Comparison of ENCODE assay signal across 7 cellular contexts in genomic region chr5:11182441-11183080, GRCh38.
A peak's percentile ranks its signal among the peaks of the same experiment; 100 is the strongest.
DNase-seq lines count a peak whose midpoint lies in the region; ATAC-seq and TF ChIP-seq lines count a peak whose summit lies in the region.

No MANE protein-coding gene starts in this region.

- H2AFZ ChIP-seq in PC-3 (ENCODE audit: low read length): no peak overlapping the region

- WGBS in testis, 2 donors: 45 to 50% methylated on average over 3 of the region's 3 CpGs

- H3K27me3 ChIP-seq in PC-3 (ENCODE audit: low read length) (no peaks in the 10 kb centered on the region), testis (no peaks in the 10 kb centered on the region)

- H3K36me3 ChIP-seq in PC-3 (ENCODE audit: low read depth, low read length): no peaks in the 10 kb centered on the region
- H3K36me3 ChIP-seq in testis (ENCODE audit: low read depth, missing control alignments): no peaks in the 10 kb centered on the region

- TF ChIP-seq CTCF in GM12872 (IDR thresholded peaks at IDR 0.05; ENCODE audit: insufficient read depth, low read depth, low read length): peak; percentile 46; the same call in 2 of the 3 replicates
- peak; percentile 97 for TF ChIP-seq CTCF in PC-3 (conservative IDR thresholded peaks at IDR 0.05; ENCODE audit: low read depth, low read length)
- TF ChIP-seq CTCF in fibroblast of pulmonary artery (IDR thresholded peaks at IDR 0.05; ENCODE audit: low read length, missing control alignments): peak; percentile 39
- TF ChIP-seq CTCF in testis (IDR thresholded peaks at IDR 0.05): peak in 1 of 3 experiments; percentile 38

- H3K79me2 ChIP-seq in PC-3 (ENCODE audit: low read length): no peaks in the 10 kb centered on the region

- intact Hi-C loops in PC-3 (cut with micrococcal nuclease): loop anchor here (1.0 to 5.0 kb wide), 3 partner anchors 320 to 730 kb away; no protein-coding TSS in a partner anchor
- intact Hi-C loops in testis (cut with DNase I; ENCODE audit: low total_unique reads): no loop called here

- no peak overlapping the region for H3K4me3 ChIP-seq in PC-3 (ENCODE audit: low read length)
- no peak overlapping the region for H3K4me3 ChIP-seq in fibroblast of pulmonary artery (replicated peaks; ENCODE audit: low read depth, low read length)
- no peak overlapping the region for H3K4me3 ChIP-seq in testis

- TF ChIP-seq POLR2A in testis (IDR thresholded peaks at IDR 0.05): no peak

- BruUV-seq in PC-3 (replicated peaks; lab: Mats Ljungman, UMichigan): no TSS peak

- H3F3A ChIP-seq in PC-3 (ENCODE audit: low read length, unreplicated experiment): no peaks in the 10 kb centered on the region

- 0 out of 2 replicates have a peak, but pooled peaks cover 5% of the 10 kb centered on the region for H3K9me2 ChIP-seq in PC-3 (replicated peaks; ENCODE audit: low read length)

- POLR2A ChIA-PET in PC-3 (lab: Charles Lee; ENCODE audit: unreplicated experiment): no interaction called here

- no peaks in the 10 kb centered on the region for H4K20me1 ChIP-seq in PC-3 (ENCODE audit: low read length)

- H3K4me1 ChIP-seq in PC-3 (ENCODE audit: insufficient read depth, low read length): no peaks in the 10 kb centered on the region
- H3K4me1 ChIP-seq in testis: no peaks in the 10 kb centered on the region

- DNase-seq in PC-3 (peak; percentile 80), fibroblast of pulmonary artery (ENCODE audit: low read depth) (peak; percentile 31), testis (peak; percentile 19), C1 segment of cervical spinal cord (lab: John Stamatoyannopoulos, UW) (no peak)

- H3K9me3 ChIP-seq in PC-3 (ENCODE audit: low read length) (no peaks in the 10 kb centered on the region), testis (no peaks in the 10 kb centered on the region)

- CTCF ChIA-PET in PC-3 (lab: Charles Lee): interaction anchor here (0.5 kb wide), 1 partner anchor 221 kb away, joined by 3 read pairs; no protein-coding TSS in a partner anchor

- peak; percentile 76 for ATAC-seq in HG03342 (IDR thresholded peaks at IDR 0.05; ENCODE audit: unreplicated experiment)
- peak; percentile 69 for ATAC-seq in PC-3
- no peak for ATAC-seq in GM21390 (IDR thresholded peaks at IDR 0.05; ENCODE audit: unreplicated experiment)

- H3K9ac ChIP-seq in PC-3 (ENCODE audit: low read length): no peak overlapping the region

- no peak overlapping the region for H3K4me2 ChIP-seq in PC-3 (ENCODE audit: low read length)

- H3K27ac ChIP-seq in PC-3 (ENCODE audit: low read length) (no peak overlapping the region), testis (no peak overlapping the region)

Comparison
In these comparisons a context has a peak if more than half of its experiments do, and no peak if none do; other contexts are left out.
1. DNase-seq: peak in PC-3 (single experiment), fibroblast of pulmonary artery (single experiment) and testis (single experiment); none in C1 segment of cervical spinal cord (0 of 14).